ENCODE assay signal across 33 cellular contexts in genomic region chr7:157886711-157887110, GRCh38.
"Had no signal": no experiment of that assay in that cellular context is flagged by ENCODE, and none has a peak within 500 bp of the region (broad histone marks: within the 10 kb centered on the region; RNA-seq: fewer than 3 reads in every experiment).

No MANE protein-coding gene starts in this region.

- H3K9me3 ChIP-seq: adrenal gland, body of pancreas, MG63 had no signal

- H3K4me3 Mint-ChIP-seq: activated B cell treated with CpG ODN at 0.5 μM for 24 hours; activated CD4-positive, alpha-beta memory T cell treated with anti-CD3 and anti-CD28 coated beads for 36 hours; activated naive CD4-positive, alpha-beta T cell treated with anti-CD3 and anti-CD28 coated beads for 36 hours; activated T-cell treated with anti-CD3 and anti-CD28 coated beads, Interleukin-2, amount 50 U/mL, for 4 hours; activated T-helper 1 cell treated with anti-CD3 and anti-CD28 coated beads, Interleukin-12 subunit alpha, Interleukin-12 subunit beta, Interleukin-2, Interleukin-4 antibody, amounts not matched to agents 30 ng/mL and 10 ng/mL and 1 ng/mL, durations not matched to agents 14 hours and 24 hours and 36 hours had no signal

- H3K4me1 ChIP-seq: adrenal gland, body of pancreas, breast epithelium had no signal

- H3K36me3 Mint-ChIP-seq: activated CD4-positive, alpha-beta memory T cell treated with anti-CD3 and anti-CD28 coated beads for 36 hours; activated naive CD4-positive, alpha-beta T cell treated with anti-CD3 and anti-CD28 coated beads, Interleukin-2, amount 50 U/mL, for 72 hours had no signal

- H3K4me1 Mint-ChIP-seq: activated B cell treated with CpG ODN at 0.5 μM for 24 hours had no signal

- H3K27ac ChIP-seq: adrenal gland, body of pancreas, breast epithelium, RWPE1, VCaP had no signal

- H3K27me3 Mint-ChIP-seq: activated CD4-positive, alpha-beta memory T cell treated with anti-CD3 and anti-CD28 coated beads for 36 hours had no signal

- ATAC-seq: activated naive CD4-positive, alpha-beta T cell treated with anti-CD3 and anti-CD28 coated beads, Interleukin-2, amount 50 U/mL, for 72 hours; activated T-cell treated with anti-CD3 and anti-CD28 coated beads, Interleukin-2, amount 50 U/mL, for 4 hours; body of pancreas; PC-3 had no signal

- DNase-seq: activated B cell treated with CpG ODN at 0.5 μM for 24 hours; activated CD4-positive, alpha-beta memory T cell treated with anti-CD3 and anti-CD28 coated beads for 36 hours; activated CD4-positive, alpha-beta T cell treated with anti-CD3 and anti-CD28 coated beads for 4 hours; activated CD4-positive, alpha-beta T cell treated with anti-CD3 and anti-CD28 coated beads, Interleukin-2, amount 50 U/mL, for 1 hour; activated CD4-positive, CD25-positive, alpha-beta regulatory T cell treated with anti-CD3 and anti-CD28 coated beads, Interleukin-2, amount 50 U/mL, for 72 hours; activated CD8-positive, alpha-beta memory T cell treated with anti-CD3 and anti-CD28 coated beads, Interleukin-2, amount 50 U/mL, for 4 hours; activated gamma-delta T cell treated with Interleukin-2 at 50 U/mL for 16 hours; activated naive CD4-positive, alpha-beta T cell treated with anti-CD3 and anti-CD28 coated beads for 36 hours; activated T-cell treated with anti-CD3 and anti-CD28 coated beads for 4 hours; activated T-cell treated with anti-CD3 and anti-CD28 coated beads, Interleukin-2, amount 50 U/mL, for 4 hours; adrenal gland; body of pancreas; Kasumi-1; KG1; MG63; NCI-H1048; NCI-H1105 treated with DMSO at 0.1 percent for 48 hours; NCI-H1436; NCI-H1694; NCI-H2029; NCI-H345; NCI-H524 treated with DMSO at 0.1 percent for 48 hours; PC-3; Right ventricle myocardium superior; SW 1271; T-helper 1 cell; T-helper 2 cell; T-helper 9 cell had no signal

- H3K9me3 Mint-ChIP-seq: activated CD4-positive, alpha-beta memory T cell treated with anti-CD3 and anti-CD28 coated beads for 36 hours; activated naive CD4-positive, alpha-beta T cell treated with anti-CD3 and anti-CD28 coated beads for 36 hours; activated naive CD4-positive, alpha-beta T cell treated with anti-CD3 and anti-CD28 coated beads, Interleukin-2, amount 50 U/mL, for 72 hours; activated T-helper 1 cell treated with anti-CD3 and anti-CD28 coated beads, Interleukin-12 subunit alpha, Interleukin-12 subunit beta, Interleukin-2, Interleukin-4 antibody, amounts not matched to agents 30 ng/mL and 10 ng/mL and 1 ng/mL, durations not matched to agents 14 hours and 24 hours and 36 hours had no signal

- H3K4me3 ChIP-seq: adrenal gland, body of pancreas, breast epithelium, MG63 had no signal

- H3K36me3 ChIP-seq: adrenal gland, breast epithelium, MG63 had no signal

- H3K27me3 ChIP-seq: adrenal gland, body of pancreas, MG63 had no signal

- H3K27ac Mint-ChIP-seq: activated B cell treated with CpG ODN at 0.5 μM for 24 hours; activated CD4-positive, alpha-beta memory T cell treated with anti-CD3 and anti-CD28 coated beads for 36 hours; activated naive CD4-positive, alpha-beta T cell treated with anti-CD3 and anti-CD28 coated beads for 36 hours; activated naive CD4-positive, alpha-beta T cell treated with anti-CD3 and anti-CD28 coated beads, Interleukin-2, amount 50 U/mL, for 72 hours; activated T-helper 1 cell treated with anti-CD3 and anti-CD28 coated beads, Interleukin-12 subunit alpha, Interleukin-12 subunit beta, Interleukin-2, Interleukin-4 antibody, amounts not matched to agents 30 ng/mL and 10 ng/mL and 1 ng/mL, durations not matched to agents 14 hours and 24 hours and 36 hours had no signal
